Comparison of ENCODE assay signal across 13 cellular contexts in the genomic region with DNA sequence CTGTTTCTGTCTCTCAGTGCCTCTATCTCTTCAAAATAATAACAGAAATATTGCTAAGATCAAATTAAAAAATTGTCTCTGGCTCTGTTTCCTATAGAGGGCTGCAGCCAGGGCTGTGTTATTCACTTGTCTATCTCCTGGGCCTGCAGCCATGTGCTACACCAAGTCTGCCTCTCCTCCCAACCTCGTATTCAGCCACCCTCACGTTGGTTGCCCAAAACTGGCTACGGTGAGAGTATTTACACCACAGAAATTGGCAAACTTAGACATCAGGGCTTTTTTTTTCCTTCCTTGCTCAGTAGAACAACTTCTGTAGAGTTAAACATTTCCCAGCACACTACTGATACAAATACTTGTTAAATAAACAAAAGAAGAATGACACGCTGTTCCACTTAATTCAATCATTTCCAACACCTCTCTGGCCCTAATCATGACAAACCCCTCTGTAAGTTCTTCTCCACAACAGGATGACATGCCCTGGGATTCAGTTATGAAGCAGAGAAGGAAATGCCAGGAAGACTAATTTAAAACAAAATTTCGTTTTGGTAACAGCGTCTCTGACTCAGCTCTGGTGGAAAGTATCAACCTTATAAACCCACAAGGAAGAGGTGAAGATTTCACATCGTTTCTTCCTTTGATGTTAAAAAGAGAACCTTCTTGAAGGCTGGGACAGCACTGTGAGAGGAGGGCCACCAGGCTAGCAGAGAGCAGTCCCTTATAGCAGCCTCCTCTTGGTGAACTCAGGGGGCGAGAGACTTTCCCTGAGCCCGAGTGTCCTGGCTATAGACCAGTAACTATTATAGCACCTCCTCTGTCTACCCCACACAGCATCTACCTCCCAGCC.
DNase-seq lines count a peak whose midpoint lies in the region; ATAC-seq, FAIRE-seq and TF ChIP-seq lines count a peak whose summit lies in the region.
"Had no signal": no experiment of that assay in that cellular context is flagged by ENCODE, and none has a peak within 500 bp of the region (broad histone marks: within the 10 kb centered on the region; RNA-seq: fewer than 3 reads in every experiment).

No MANE protein-coding gene starts in this region.

- no peak overlapping the region for H3K4me3 ChIP-seq in CD4-positive, alpha-beta memory T cell (ENCODE audit: low read length in 2 of 2)
- H3K4me3 ChIP-seq in bronchial epithelial cell (ENCODE audit: low read depth, low read length) (no peak overlapping the region), neuronal stem cell (ENCODE audit: low read length in 2 of 2) (no peak overlapping the region)

- peak overlapping the region in 7 of 8 donors; percentile 43 to 84 (median 69) for H3K4me3 Mint-ChIP-seq in CD4-positive, alpha-beta memory T cell
- H3K4me3 Mint-ChIP-seq: activated B cell treated with CpG ODN at 0.5 μM for 24 hours had no signal

- intact Hi-C loops in CD4-positive, alpha-beta memory T cell (cut with micrococcal nuclease): loop anchor here (1.0 to 5.0 kb wide), 4 partner anchors 9 to 293 kb away; no protein-coding TSS in a partner anchor

- 0 out of 3 replicates have a peak, but pooled peaks have one; percentile 20 for ATAC-seq in SK-N-SH treated with all-trans-retinoic acid at 6 μM for 48 hours
- no peak for ATAC-seq in GM19395 (IDR thresholded peaks at IDR 0.05; ENCODE audit: unreplicated experiment)
- ATAC-seq in HG03039 (IDR thresholded peaks at IDR 0.05; ENCODE audit: unreplicated experiment): no peak
- ATAC-seq: PC-3 had no signal

- H3K14ac ChIP-seq in neuronal stem cell (ENCODE audit: low read length): no peak overlapping the region

- FAIRE-seq in bronchial epithelial cell (lab: Jason Lieb, UNC) (peak; percentile 62), RCC 7860 (lab: Jason Lieb, UNC) (no peak)
- FAIRE-seq: colon, urothelium cell line had no signal

- POLR2A ChIA-PET in CD4-positive, alpha-beta memory T cell (lab: Charles Lee; ENCODE audit: partially characterized antibody): interaction anchor here (1.0 to 7.7 kb wide), 6 partner anchors 9 to 209 kb away, joined by 3 to 151 read pairs (median 4); no protein-coding TSS in a partner anchor

- peaks cover 0 to 6% (median 0%) of the 10 kb centered on the region in 8 donors for H3K9me3 Mint-ChIP-seq in CD4-positive, alpha-beta memory T cell

- no peak overlapping the region for H2AFZ ChIP-seq in neuronal stem cell (ENCODE audit: low read length)

- no peak overlapping the region for H3K9ac ChIP-seq in neuronal stem cell (ENCODE audit: low read depth, low read length, poor library complexity)

- H4K8ac ChIP-seq in neuronal stem cell (ENCODE audit: low read depth, low read length): no peak overlapping the region

- H4K91ac ChIP-seq in neuronal stem cell (ENCODE audit: low read depth, low read length, poor library complexity): no peak overlapping the region

- H3K4me1 ChIP-seq in CD4-positive, alpha-beta memory T cell (ENCODE audit: insufficient read depth, low read length): peaks cover 94% of the 10 kb centered on the region
- peaks cover 3 to 4% of the 10 kb centered on the region in 2 donors for H3K4me1 ChIP-seq in neuronal stem cell (ENCODE audit: control insufficient read depth in 2 of 2, insufficient read depth in 1 of 2, low read depth in 1 of 2, low read length in 2 of 2)

- TF ChIP-seq CTCF in bronchial epithelial cell (IDR thresholded peaks at IDR 0.05; ENCODE audit: insufficient read depth, low read length, severe bottlenecking): no peak

- H2BK5ac ChIP-seq in neuronal stem cell (ENCODE audit: low read length): peak overlapping the region; percentile 35

- no peak overlapping the region for H2BK120ac ChIP-seq in neuronal stem cell (ENCODE audit: low read depth, low read length)

- no peak overlapping the region for H2AK5ac ChIP-seq in neuronal stem cell (ENCODE audit: low read depth, low read length)

- peaks cover 69 to 95% (median 82%) of the 10 kb centered on the region in 4 donors for H3K4me1 Mint-ChIP-seq in CD4-positive, alpha-beta memory T cell

- peak overlapping the region; percentile 87 to 98 (median 94) for H3K27ac Mint-ChIP-seq in CD4-positive, alpha-beta memory T cell
- H3K27ac Mint-ChIP-seq: activated B cell treated with CpG ODN at 0.5 μM for 24 hours had no signal

- no peak overlapping the region for H3K4ac ChIP-seq in neuronal stem cell (ENCODE audit: low read length)

- H2BK12ac ChIP-seq in neuronal stem cell (ENCODE audit: low read length): no peak overlapping the region

- no peaks in the 10 kb centered on the region for H3K9me3 ChIP-seq in CD4-positive, alpha-beta memory T cell (ENCODE audit: control insufficient read depth in 1 of 2, low read length in 2 of 2)
- no peaks in the 10 kb centered on the region for H3K9me3 ChIP-seq in neuronal stem cell (replicated peaks in 1 of 2; ENCODE audit: control insufficient read depth in 2 of 2, insufficient read depth in 1 of 2, low read depth in 1 of 2, low read length in 2 of 2)

- no peak overlapping the region for H2BK15ac ChIP-seq in neuronal stem cell (ENCODE audit: low read length)

- no peak overlapping the region for H3K23ac ChIP-seq in neuronal stem cell (ENCODE audit: low read depth, low read length, poor library complexity)

- no peaks in the 10 kb centered on the region for H3K36me3 ChIP-seq in CD4-positive, alpha-beta memory T cell (ENCODE audit: insufficient read depth, low read length)
- H3K36me3 ChIP-seq in bronchial epithelial cell (ENCODE audit: control insufficient read depth, insufficient read depth, low read length): no peaks in the 10 kb centered on the region
- no peaks in the 10 kb centered on the region for H3K36me3 ChIP-seq in neuronal stem cell (replicated peaks in 1 of 2; ENCODE audit: control insufficient read depth in 2 of 2, insufficient read depth in 2 of 2, low read length in 2 of 2)

- no peaks in the 10 kb centered on the region for H3K27me3 ChIP-seq in CD4-positive, alpha-beta memory T cell (ENCODE audit: insufficient read depth, low read length)
- H3K27me3 ChIP-seq in bronchial epithelial cell (ENCODE audit: control insufficient read depth, insufficient read depth, low read length) (no peaks in the 10 kb centered on the region), neuronal stem cell (ENCODE audit: control insufficient read depth in 3 of 3, insufficient read depth in 3 of 3, low read depth in 1 of 3, low read length in 3 of 3) (peaks cover 0 to 9% (median 0%) of the 10 kb centered on the region in 3 experiments)

- peak; percentile 34 to 56 (median 48) for DNase-seq in CD4-positive, alpha-beta memory T cell
- no peak for DNase-seq in bronchial epithelial cell (ENCODE audit: low read depth)
- no peak for DNase-seq in neuronal stem cell (ENCODE audit: low spot score)
- DNase-seq in RCC 7860 (ENCODE audit: low spot score): no peak
- DNase-seq in UCSD-AML1 (lab: John Stamatoyannopoulos, UW; ENCODE audit: unreplicated experiment): no peak
- DNase-seq: activated B cell treated with CpG ODN at 0.5 μM for 24 hours, COR-L47, PC-3 had no signal

- H3K79me1 ChIP-seq in neuronal stem cell (ENCODE audit: low read depth, low read length): no peaks in the 10 kb centered on the region

- CTCF ChIA-PET in CD4-positive, alpha-beta memory T cell (lab: Charles Lee; ENCODE audit: partially characterized antibody): interaction anchor here (1.5 to 3.8 kb wide), 3 partner anchors 13 to 117 kb away, joined by 6 to 45 read pairs (median 17); no protein-coding TSS in a partner anchor

- H3K27ac ChIP-seq in CD4-positive, alpha-beta memory T cell (ENCODE audit: low read depth, low read length): peak overlapping the region; percentile 56
- H3K27ac ChIP-seq in neuronal stem cell (replicated peaks; ENCODE audit: low read length): no peak overlapping the region

- WGBS in neuronal stem cell (ENCODE audit: extremely low coverage in 2 of 2, insufficient read length in 2 of 2, insufficient replicate concordance in 1 of 2), 2 donors: no CpG with 5 or more reads among the region's 9 CpGs

- H3K4me2 ChIP-seq in neuronal stem cell (ENCODE audit: insufficient read depth, low read length, poor library complexity, severe bottlenecking): no peak overlapping the region

- no peaks in the 10 kb centered on the region for H3K27me3 Mint-ChIP-seq in CD4-positive, alpha-beta memory T cell
- H3K27me3 Mint-ChIP-seq: activated B cell treated with CpG ODN at 0.5 μM for 24 hours had no signal

- no peaks in the 10 kb centered on the region for H3K36me3 Mint-ChIP-seq in CD4-positive, alpha-beta memory T cell

- no peak overlapping the region for H3K18ac ChIP-seq in neuronal stem cell (ENCODE audit: low read length)

TF ChIP-seq in SK-N-SH treated with all-trans-retinoic acid at 6 μM for 48 hours, 23 proteins besides CTCF, POLR2A, EP300 and RAD21 (continues in another document):
- TF ChIP-seq CREB5 (CRISPR knock-in tag; IDR thresholded peaks at IDR 0.05; ENCODE audit: low read depth) (no peak), TOX (CRISPR knock-in tag; IDR thresholded peaks at IDR 0.05; ENCODE audit: borderline replicate concordance) (no peak), ISL1 (CRISPR knock-in tag; IDR thresholded peaks at IDR 0.05) (no peak)
- TF ChIP-seq, protein P1, sequence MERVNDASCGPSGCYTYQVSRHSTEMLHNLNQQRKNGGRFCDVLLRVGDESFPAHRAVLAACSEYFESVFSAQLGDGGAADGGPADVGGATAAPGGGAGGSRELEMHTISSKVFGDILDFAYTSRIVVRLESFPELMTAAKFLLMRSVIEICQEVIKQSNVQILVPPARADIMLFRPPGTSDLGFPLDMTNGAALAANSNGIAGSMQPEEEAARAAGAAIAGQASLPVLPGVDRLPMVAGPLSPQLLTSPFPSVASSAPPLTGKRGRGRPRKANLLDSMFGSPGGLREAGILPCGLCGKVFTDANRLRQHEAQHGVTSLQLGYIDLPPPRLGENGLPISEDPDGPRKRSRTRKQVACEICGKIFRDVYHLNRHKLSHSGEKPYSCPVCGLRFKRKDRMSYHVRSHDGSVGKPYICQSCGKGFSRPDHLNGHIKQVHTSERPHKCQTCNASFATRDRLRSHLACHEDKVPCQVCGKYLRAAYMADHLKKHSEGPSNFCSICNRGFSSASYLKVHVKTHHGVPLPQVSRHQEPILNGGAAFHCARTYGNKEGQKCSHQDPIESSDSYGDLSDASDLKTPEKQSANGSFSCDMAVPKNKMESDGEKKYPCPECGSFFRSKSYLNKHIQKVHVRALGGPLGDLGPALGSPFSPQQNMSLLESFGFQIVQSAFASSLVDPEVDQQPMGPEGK (CRISPR knock-in tag; IDR thresholded peaks at IDR 0.05; ENCODE audit: borderline replicate concordance): no peak

Comparison
In these comparisons a context has a peak if more than half of its experiments do, and no peak if none do; other contexts are left out.
1. DNase-seq: peak in CD4-positive, alpha-beta memory T cell (5 of 5); none in bronchial epithelial cell (single experiment), neuronal stem cell (single experiment), RCC 7860 (single experiment) and UCSD-AML1 (single experiment).